Comparison of ENCODE assay signal across 17 cellular contexts in the genomic region with DNA sequence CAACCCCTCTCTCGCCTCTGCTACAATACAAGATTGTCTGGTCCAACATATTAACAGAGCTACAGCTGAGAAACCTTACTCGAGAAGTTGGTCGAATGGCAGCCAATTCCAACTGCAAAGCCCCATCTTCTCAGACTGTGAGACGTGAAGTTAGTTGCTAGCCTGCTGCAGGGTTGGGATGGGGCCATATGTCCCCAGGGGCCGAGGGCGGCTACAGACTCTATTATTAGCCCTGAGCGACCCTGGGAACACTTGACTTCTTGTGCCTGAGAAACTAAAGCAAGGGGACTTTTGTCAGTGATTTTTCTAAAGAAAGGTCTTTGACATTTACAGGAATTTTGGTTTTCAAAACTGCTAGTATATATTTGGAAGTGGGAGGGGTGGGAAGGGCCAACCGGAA.
"Had no signal": no experiment of that assay in that cellular context is flagged by ENCODE, and none has a peak within 500 bp of the region (broad histone marks: within the 10 kb centered on the region; RNA-seq: fewer than 3 reads in every experiment).

No MANE protein-coding gene starts in this region.

- H3K4me3 ChIP-seq: skin epidermis, stomach, upper lobe of left lung had no signal

- ATAC-seq: activated CD4-positive, alpha-beta T cell treated with anti-CD3 and anti-CD28 coated beads for 36 hours; naive thymus-derived CD8-positive, alpha-beta T cell; SK-N-SH treated with all-trans-retinoic acid at 6 μM for 48 hours; T-cell; WTC11 had no signal

- H3K36me3 ChIP-seq: stomach had no signal

- H2AFZ ChIP-seq: parathyroid adenoma had no signal

- H3K27ac ChIP-seq: parathyroid adenoma, stomach, upper lobe of left lung had no signal

- H3K4me1 ChIP-seq: parathyroid adenoma had no signal

- DNase-seq: activated CD4-positive, alpha-beta T cell treated with anti-CD3 and anti-CD28 coated beads for 36 hours; activated CD4-positive, alpha-beta T cell treated with anti-CD3 and anti-CD28 coated beads, Interleukin-2, amount 50 U/mL, for 48 hours; activated T-cell treated with anti-CD3 and anti-CD28 coated beads for 4 hours; erythroblast; immature natural killer cell; kidney glomerular epithelial cell; mesenchymal stem cell; naive thymus-derived CD8-positive, alpha-beta T cell; stimulated activated CD4-positive, alpha-beta T cell treated with anti-CD3 and anti-CD28 coated beads, Interleukin-15, amount 100 ng/mL, for 24 hours; stimulated activated CD4-positive, alpha-beta T cell treated with anti-CD3 and anti-CD28 coated beads, Interleukin-2, amount 100 ng/mL, for 48 hours; stomach; T-cell; upper lobe of left lung had no signal

- H3K27me3 ChIP-seq: stomach, upper lobe of left lung had no signal

- H3K9ac ChIP-seq: parathyroid adenoma had no signal

- H3K79me2 ChIP-seq: parathyroid adenoma had no signal

- H3K9me3 ChIP-seq: stomach, upper lobe of left lung had no signal
